In the genomic region with DNA sequence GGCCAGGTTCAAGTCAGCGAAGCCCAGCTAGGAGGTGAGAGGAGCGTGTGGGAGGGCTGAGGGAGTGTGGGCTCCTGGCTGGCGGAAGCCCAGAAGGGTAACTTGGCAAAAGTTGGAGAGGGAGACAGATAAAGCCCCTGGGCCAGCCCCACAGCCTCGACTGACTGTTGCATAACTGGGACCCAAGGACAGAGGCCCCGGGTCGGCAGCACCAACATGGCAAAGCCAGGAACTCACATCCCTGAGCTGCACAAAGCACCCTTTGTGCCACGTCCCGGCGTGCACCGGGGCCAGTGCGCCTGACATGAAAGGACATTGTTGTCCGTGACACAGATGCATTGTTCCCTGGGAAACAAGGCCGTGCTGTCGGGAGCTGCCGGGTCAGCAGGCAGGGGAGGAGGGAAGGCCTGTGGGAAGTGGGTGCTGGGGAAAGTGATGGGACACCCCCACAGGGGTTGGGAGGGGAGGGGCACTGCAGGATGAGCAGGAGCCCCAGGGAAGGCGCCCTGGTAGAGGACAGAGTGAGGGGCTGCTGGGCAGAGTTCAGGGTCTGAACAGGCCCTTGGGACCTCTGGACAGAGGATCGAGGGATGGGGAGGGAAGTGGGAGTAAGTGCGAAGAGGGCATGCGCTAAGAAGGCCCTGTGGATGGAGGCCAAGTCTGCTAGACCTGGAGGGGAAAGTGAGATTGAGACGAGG, we compare ENCODE assay signal across 14 cellular contexts. TPM values are rescaled to one million over a fixed set of nuclear protein-coding genes. Genes with fewer than 3 reads are reported as not detected.
A peak's percentile ranks its signal among the peaks of the same experiment; 100 is the strongest.
DNase-seq lines count a peak whose midpoint lies in the region; ATAC-seq and TF ChIP-seq lines count a peak whose summit lies in the region.
"Had no signal": no experiment of that assay in that cellular context is flagged by ENCODE, and none has a peak within 500 bp of the region (broad histone marks: within the 10 kb centered on the region; RNA-seq: fewer than 3 reads in every experiment).

No MANE protein-coding gene starts in this region.

- TF ChIP-seq CTCF in WTC11 (IDR thresholded peaks at IDR 0.05): no peak
- TF ChIP-seq CTCF in esophagus muscularis mucosa (IDR thresholded peaks at IDR 0.05): no peak
- no peak for TF ChIP-seq CTCF in neural crest cell (conservative IDR thresholded peaks at IDR 0.05)

- peak overlapping the region in 6 of 8 donors; percentile 17 to 51 (median 34) for H3K4me3 Mint-ChIP-seq in CD4-positive, alpha-beta memory T cell
- H3K4me3 Mint-ChIP-seq in WTC11 (no peak overlapping the region), neural crest cell (peak overlapping the region; percentile 80)
- H3K4me3 Mint-ChIP-seq: immature natural killer cell had no signal

- CTCF ChIA-PET in CD4-positive, alpha-beta memory T cell (lab: Charles Lee; ENCODE audit: partially characterized antibody): interaction anchor here (4.2 to 13.9 kb wide), 2 partner anchors 84 to 85 kb away, joined by 40 to 300 read pairs; no protein-coding TSS in a partner anchor
- CTCF ChIA-PET in WTC11 (lab: Charles Lee): interaction anchor here (1.8 kb wide), 1 partner anchor 167 kb away, joined by 5 read pairs; no protein-coding TSS in a partner anchor

- no peak for TF ChIP-seq POLR2A in esophagus muscularis mucosa (IDR thresholded peaks at IDR 0.05; ENCODE audit: low read depth)

- peaks cover 59% of the 10 kb centered on the region for H3K36me3 ChIP-seq in CD4-positive, alpha-beta memory T cell (ENCODE audit: insufficient read depth, low read length)
- H3K36me3 ChIP-seq in esophagus muscularis mucosa (peaks cover 0 to 27% (median 5%) of the 10 kb centered on the region in 4 donors), H7 (replicated peaks; ENCODE audit: control insufficient read depth, insufficient read depth, low read length) (peaks cover 4% of the 10 kb centered on the region)

- H3K9me3 ChIP-seq in CD4-positive, alpha-beta memory T cell (ENCODE audit: control insufficient read depth in 1 of 2, low read length in 2 of 2): no peaks in the 10 kb centered on the region
- H3K9me3 ChIP-seq in esophagus muscularis mucosa: no peaks in the 10 kb centered on the region

- in situ Hi-C loops in ACHN (cut with HindIII; ENCODE audit: low pct_ligation_motif_present, low pct_unique_long_range_greater_than_20kb, low sequenced_read_pairs): no loop called here

- H3K27me3 ChIP-seq in CD4-positive, alpha-beta memory T cell (ENCODE audit: insufficient read depth, low read length): no peaks in the 10 kb centered on the region
- no peaks in the 10 kb centered on the region for H3K27me3 ChIP-seq in esophagus muscularis mucosa
- H3K27me3 ChIP-seq in H7 (ENCODE audit: control insufficient read depth, insufficient read depth, low read length): no peaks in the 10 kb centered on the region

- peak overlapping the region; percentile 22 for H3K27ac ChIP-seq in CD4-positive, alpha-beta memory T cell (ENCODE audit: low read depth, low read length)
- peak overlapping the region; percentile 56 to 65 (median 60) for H3K27ac ChIP-seq in esophagus muscularis mucosa (replicated peaks in 1 of 4)

- WGBS in esophagus muscularis mucosa: 64% methylated on average over 19 of the region's 20 CpGs

- H3K4me3 ChIP-seq in CD4-positive, alpha-beta memory T cell (ENCODE audit: low read length in 2 of 2): no peak overlapping the region
- H3K4me3 ChIP-seq in esophagus muscularis mucosa (peak overlapping the region in 2 of 4 donors; percentile 2 to 12), H7 (ENCODE audit: insufficient read depth, low read depth, low read length) (no peak overlapping the region)

- H3K27ac Mint-ChIP-seq in CD4-positive, alpha-beta memory T cell: peak overlapping the region; percentile 78 to 86 (median 80)
- peak overlapping the region; percentile 87 for H3K27ac Mint-ChIP-seq in WTC11
- peak overlapping the region; percentile 99 for H3K27ac Mint-ChIP-seq in neural crest cell (ENCODE audit: unreplicated experiment)
- H3K27ac Mint-ChIP-seq: immature natural killer cell had no signal

- TF ChIP-seq EP300 in esophagus muscularis mucosa (IDR thresholded peaks at IDR 0.05): no peak

- H3K27me3 Mint-ChIP-seq in CD4-positive, alpha-beta memory T cell: no peaks in the 10 kb centered on the region
- H3K27me3 Mint-ChIP-seq in WTC11 (ENCODE audit: low read depth) (no peaks in the 10 kb centered on the region), neural crest cell (ENCODE audit: low read depth) (no peaks in the 10 kb centered on the region)

- H3K9me3 Mint-ChIP-seq in CD4-positive, alpha-beta memory T cell: no peaks in the 10 kb centered on the region
- H3K9me3 Mint-ChIP-seq in WTC11 (no peaks in the 10 kb centered on the region), neural crest cell (no peaks in the 10 kb centered on the region)
- H3K9me3 Mint-ChIP-seq: immature natural killer cell had no signal

- intact Hi-C loops in CD4-positive, alpha-beta memory T cell (cut with micrococcal nuclease): no loop called here
- intact Hi-C loops in esophagus muscularis mucosa (cut with DNase I): no loop called here

- H3K4me1 ChIP-seq in CD4-positive, alpha-beta memory T cell (ENCODE audit: insufficient read depth, low read length): peaks cover 73% of the 10 kb centered on the region
- H3K4me1 ChIP-seq in esophagus muscularis mucosa: peaks cover 64 to 83% (median 81%) of the 10 kb centered on the region in 4 donors

- DNase-seq in CD4-positive, alpha-beta memory T cell: peak in 1 of 5 donors; percentile 24
- DNase-seq in WTC11 (ENCODE audit: low spot score) (no peak), esophagus muscularis mucosa (ENCODE audit: extremely low spot score) (no peak), neural crest cell (ENCODE audit: low read depth, low spot score) (peak; percentile 72), H7 (no peak), ACHN (no peak), SKM-1 (lab: John Stamatoyannopoulos, UW; ENCODE audit: unreplicated experiment) (no peak), HuH-7.5 (ENCODE audit: low spot score) (no peak)
- DNase-seq: activated CD8-positive, alpha-beta memory T cell treated with anti-CD3 and anti-CD28 coated beads, Interleukin-2, amount 50 U/mL, for 4 hours; COR-L47; effector CD4-positive, alpha-beta T cell; immature natural killer cell; NCI-H1417 treated with DMSO at 0.1 percent for 48 hours; SIG-M5 had no signal

- H3K4me1 Mint-ChIP-seq in CD4-positive, alpha-beta memory T cell: peaks cover 24 to 82% (median 50%) of the 10 kb centered on the region in 4 donors
- H3K4me1 Mint-ChIP-seq in WTC11 (peaks cover 5% of the 10 kb centered on the region), neural crest cell (peaks cover 61% of the 10 kb centered on the region)

- H3K36me3 Mint-ChIP-seq in CD4-positive, alpha-beta memory T cell: peaks cover 13 to 55% of the 10 kb centered on the region in 2 donors
- no peaks in the 10 kb centered on the region for H3K36me3 Mint-ChIP-seq in WTC11
- H3K36me3 Mint-ChIP-seq in neural crest cell (ENCODE audit: low read depth): no peaks in the 10 kb centered on the region
- H3K36me3 Mint-ChIP-seq: immature natural killer cell had no signal

- ATAC-seq in WTC11: no peak

- POLR2A ChIA-PET in CD4-positive, alpha-beta memory T cell (lab: Charles Lee; ENCODE audit: partially characterized antibody): interaction anchor here (1.3 to 16.4 kb wide), 5 partner anchors 13 to 83 kb away, joined by 3 to 250 read pairs (median 9); a partner anchor contains a TSS
- POLR2A ChIA-PET in WTC11 (lab: Charles Lee): no interaction called here

TF ChIP-seq in WTC11, 78 proteins besides CTCF, POLR2A, EP300 and RAD21 (continues in another document):
- TF ChIP-seq, protein P1, sequence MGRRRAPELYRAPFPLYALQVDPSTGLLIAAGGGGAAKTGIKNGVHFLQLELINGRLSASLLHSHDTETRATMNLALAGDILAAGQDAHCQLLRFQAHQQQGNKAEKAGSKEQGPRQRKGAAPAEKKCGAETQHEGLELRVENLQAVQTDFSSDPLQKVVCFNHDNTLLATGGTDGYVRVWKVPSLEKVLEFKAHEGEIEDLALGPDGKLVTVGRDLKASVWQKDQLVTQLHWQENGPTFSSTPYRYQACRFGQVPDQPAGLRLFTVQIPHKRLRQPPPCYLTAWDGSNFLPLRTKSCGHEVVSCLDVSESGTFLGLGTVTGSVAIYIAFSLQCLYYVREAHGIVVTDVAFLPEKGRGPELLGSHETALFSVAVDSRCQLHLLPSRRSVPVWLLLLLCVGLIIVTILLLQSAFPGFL (CRISPR knock-in tag; IDR thresholded peaks at IDR 0.05; ENCODE audit: borderline replicate concordance): no peak

RNA-seq across cellular contexts. Expression of a gene that starts 13.0 kb away (rescaled TPM):
- 10 to 100 TPM; 37.0 to 39.7 TPM for total RNA-seq in CD4-positive, alpha-beta memory T cell
- polyA plus RNA-seq in CD4-positive, alpha-beta memory T cell: 10 to 100 TPM; 41.0 to 43.1 TPM
- total RNA-seq in WTC11 (2021) (53.3 to 58.2 TPM (median 56.1 TPM) in 3 replicates), esophagus muscularis mucosa (10 to 100 TPM in 1 of 4 donors, 1 to 10 TPM in 3; 6.6 to 13.3 (median 8.5) TPM), neural crest cell (52.2 and 59.1 TPM in 2 replicates)
- 38.3 and 45.6 TPM in 2 replicates for total RNA-seq in H7 (2014; rRNA removed; shearing (Covaris generic))

RNA-seq across cellular contexts. Expression of a gene that starts 20.1 kb away (rescaled TPM):
- 1 to 10 TPM in 1 of 2 experiments, under 1 TPM in 1; 0.72 to 1.8 TPM for total RNA-seq in CD4-positive, alpha-beta memory T cell
- under 1 TPM; 0.26 to 0.79 TPM for polyA plus RNA-seq in CD4-positive, alpha-beta memory T cell
- total RNA-seq in WTC11 (2021) (15.8 to 20.2 TPM (median 16.8 TPM) in 3 replicates), esophagus muscularis mucosa (1 to 10 TPM; 1.3 to 2.8 (median 2.2) TPM), neural crest cell (2.6 and 3.4 TPM in 2 replicates)
- total RNA-seq in H7 (2014; rRNA removed; shearing (Covaris generic)): 0.94 and 3.4 TPM in 2 replicates

RNA-seq across cellular contexts. Expression of a gene that starts 30.1 kb away (rescaled TPM):
- 100 to 1,000 TPM; 516 to 550 TPM for total RNA-seq in CD4-positive, alpha-beta memory T cell
- 100 to 1,000 TPM in 1 of 2 donors, 10 to 100 TPM in 1; 95.4 to 205 TPM for polyA plus RNA-seq in CD4-positive, alpha-beta memory T cell
- 42.2 to 66.4 TPM (median 51.3 TPM) in 3 replicates for total RNA-seq in WTC11 (2021)
- total RNA-seq in esophagus muscularis mucosa: 10 to 100 TPM; 12.4 to 29.5 (median 20.0) TPM
- total RNA-seq in neural crest cell: 53.5 and 71.1 TPM in 2 replicates
- 16.9 and 27.1 TPM in 2 replicates for total RNA-seq in H7 (2014; rRNA removed; shearing (Covaris generic))

RNA-seq across cellular contexts. Expression of a gene that starts 33.8 kb away (rescaled TPM):
- 10 to 100 TPM; 35.7 to 38.1 TPM for total RNA-seq in CD4-positive, alpha-beta memory T cell
- polyA plus RNA-seq in CD4-positive, alpha-beta memory T cell: 10 to 100 TPM; 10.2 to 18.5 TPM
- total RNA-seq in WTC11 (2021) (25.1 to 25.7 TPM (median 25.4 TPM) in 3 replicates), esophagus muscularis mucosa (10 to 100 TPM; 20.3 to 44.8 (median 35.9) TPM), neural crest cell (12.6 and 14.5 TPM in 2 replicates)
- total RNA-seq in H7 (2014; rRNA removed; shearing (Covaris generic)): 18.5 and 24.6 TPM in 2 replicates

RNA-seq across cellular contexts. Expression of a gene that starts 51.3 kb away (rescaled TPM):
- total RNA-seq in CD4-positive, alpha-beta memory T cell: 100 to 1,000 TPM; 125 to 127 TPM
- polyA plus RNA-seq in CD4-positive, alpha-beta memory T cell: 10 to 100 TPM; 45.2 to 45.6 TPM
- total RNA-seq in WTC11 (2021) (45.1 to 47.5 TPM (median 45.3 TPM) in 3 replicates), esophagus muscularis mucosa (100 to 1,000 TPM in 3 of 4 donors, 10 to 100 TPM in 1; 95.9 to 169 (median 125) TPM), neural crest cell (25.4 and 27.4 TPM in 2 replicates)
- total RNA-seq in H7 (2014; rRNA removed; shearing (Covaris generic)): 30.6 and 37.4 TPM in 2 replicates
